In the genomic region with DNA sequence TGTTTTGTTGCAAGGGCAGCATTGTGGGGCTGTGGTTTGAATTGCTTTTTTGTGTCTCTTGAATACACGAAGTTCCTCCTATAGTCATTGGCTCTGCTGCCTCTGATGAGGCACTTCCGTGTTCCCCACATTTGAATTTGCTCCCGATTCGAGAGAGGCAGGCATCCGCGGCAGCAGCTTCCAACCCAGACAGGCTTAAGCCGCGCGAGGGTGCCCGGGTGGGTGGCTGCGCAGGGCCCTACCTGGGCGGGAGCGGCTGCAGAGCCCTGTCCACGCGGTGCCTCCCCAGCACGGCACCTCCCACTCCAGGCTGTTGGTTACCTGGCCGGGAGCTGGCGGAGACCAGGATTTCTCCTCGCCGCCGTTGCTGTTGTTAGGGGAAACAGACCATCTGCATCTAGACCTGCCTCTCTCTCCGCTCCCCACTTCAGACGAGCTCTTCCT, we compare ENCODE assay signal across 8 cellular contexts.
A peak's percentile ranks its signal among the peaks of the same experiment; 100 is the strongest.
DNase-seq lines count a peak whose midpoint lies in the region; ATAC-seq and TF ChIP-seq lines count a peak whose summit lies in the region.

No MANE protein-coding gene starts in this region.

- POLR2A ChIA-PET in A673 (lab: Charles Lee; ENCODE audit: low non-redundant PET): interaction anchor here (0.6 kb wide), 1 partner anchor 1389 kb away, joined by 4 read pairs; no protein-coding TSS in a partner anchor

- no peak for TF ChIP-seq CTCF in A673 (conservative IDR thresholded peaks at IDR 0.05; ENCODE audit: low read depth, low read length)

- intact Hi-C loops in A673 (cut with micrococcal nuclease; ENCODE audit: unreplicated experiment): no loop called here
- intact Hi-C loops in left colon (cut with DNase I, micrococcal nuclease): loop anchor here in 1 of 2 donors (10.0 kb wide), 1 partner anchor 130 kb away; no protein-coding TSS in a partner anchor

- peaks cover 5 to 31% of the 10 kb centered on the region in 2 donors for H3K27me3 Mint-ChIP-seq in stimulated activated naive B cell treated with anti-CD40 and anti-IgM and Interleukin-4, amounts not matched to agents 10 μg/mL and 1 μg/mL and 100 μg/mL, for 72 hours

- no TSS peak for BruUV-seq in A673 (replicated peaks; lab: Mats Ljungman, UMichigan)

- H3K9me3 Mint-ChIP-seq in stimulated activated naive B cell treated with anti-CD40 and anti-IgM and Interleukin-4, amounts not matched to agents 10 μg/mL and 1 μg/mL and 100 μg/mL, for 72 hours: no peaks in the 10 kb centered on the region

- peak; percentile 55 for ATAC-seq in GM19035 (IDR thresholded peaks at IDR 0.05; ENCODE audit: unreplicated experiment)
- peak; percentile 78 for ATAC-seq in left colon
- peak; percentile 79 to 84 for ATAC-seq in stimulated activated naive B cell treated with anti-CD40 and anti-IgM and Interleukin-4, amounts not matched to agents 10 μg/mL and 1 μg/mL and 100 μg/mL, for 72 hours (replicated peaks)
- ATAC-seq in HG03196 (IDR thresholded peaks at IDR 0.05; ENCODE audit: unreplicated experiment): no peak
- no peak for ATAC-seq in GM21423 (IDR thresholded peaks at IDR 0.05; ENCODE audit: unreplicated experiment)

- H3K9me3 ChIP-seq in A673 (ENCODE audit: low read depth, low read length, poor library complexity, severe bottlenecking): no peaks in the 10 kb centered on the region

- H3K4me1 ChIP-seq in A673 (ENCODE audit: insufficient read depth, low read length, poor library complexity, severe bottlenecking): no peaks in the 10 kb centered on the region

- peaks cover 12 to 27% of the 10 kb centered on the region in 2 donors for H3K4me1 Mint-ChIP-seq in stimulated activated naive B cell treated with anti-CD40 and anti-IgM and Interleukin-4, amounts not matched to agents 10 μg/mL and 1 μg/mL and 100 μg/mL, for 72 hours

- no peaks in the 10 kb centered on the region for H3K27me3 ChIP-seq in A673 (replicated peaks; ENCODE audit: insufficient read depth, low read depth, low read length, poor library complexity)

- peak overlapping the region; percentile 86 to 88 for H3K4me3 Mint-ChIP-seq in stimulated activated naive B cell treated with anti-CD40 and anti-IgM and Interleukin-4, amounts not matched to agents 10 μg/mL and 1 μg/mL and 100 μg/mL, for 72 hours

- H3K36me3 ChIP-seq in A673 (ENCODE audit: insufficient read depth, low read length, poor library complexity, severe bottlenecking): no peaks in the 10 kb centered on the region

- peak overlapping the region; percentile 89 for H3K27ac Mint-ChIP-seq in stimulated activated naive B cell treated with anti-CD40 and anti-IgM and Interleukin-4, amounts not matched to agents 10 μg/mL and 1 μg/mL and 100 μg/mL, for 72 hours

- CTCF ChIA-PET in A673 (lab: Charles Lee): interaction anchor here (1.3 kb wide), 1 partner anchor 126 kb away, joined by 3 read pairs; no protein-coding TSS in a partner anchor

- no peak overlapping the region for H3K27ac ChIP-seq in A673 (ENCODE audit: low read depth, low read length, poor library complexity, severe bottlenecking)

- no peaks in the 10 kb centered on the region for H3K36me3 Mint-ChIP-seq in stimulated activated naive B cell treated with anti-CD40 and anti-IgM and Interleukin-4, amounts not matched to agents 10 μg/mL and 1 μg/mL and 100 μg/mL, for 72 hours

- peak overlapping the region; percentile 6 for H3K4me3 ChIP-seq in A673 (ENCODE audit: low read depth, low read length, poor library complexity, severe bottlenecking)

- DNase-seq in A673 (ENCODE audit: low spot score) (no peak), NCI-H69 (lab: John Stamatoyannopoulos, UW) (peak; percentile 97), astrocyte of the hippocampus (ENCODE audit: low read depth, low spot score) (peak; percentile 33), left colon (peak; percentile 55 to 62)
- DNase-seq in stimulated activated naive B cell treated with anti-CD40 and anti-IgM and Interleukin-4, amounts not matched to agents 10 μg/mL and 1 μg/mL and 100 μg/mL, for 72 hours: no peak

Comparison
In these comparisons a context has a peak if more than half of its experiments do, and no peak if none do; other contexts are left out.
1. DNase-seq: peak in NCI-H69 (single experiment), astrocyte of the hippocampus (single experiment) and left colon (2 of 2); none in A673 (single experiment) and stimulated activated naive B cell treated with anti-CD40 and anti-IgM and Interleukin-4, amounts not matched to agents 10 μg/mL and 1 μg/mL and 100 μg/mL, for 72 hours (single experiment).
2. ATAC-seq: peak in GM19035 (single experiment), left colon (single experiment) and stimulated activated naive B cell treated with anti-CD40 and anti-IgM and Interleukin-4, amounts not matched to agents 10 μg/mL and 1 μg/mL and 100 μg/mL, for 72 hours (2 of 2); none in HG03196 (single experiment) and GM21423 (single experiment).